30 cellular contexts compared by ENCODE assay signal in the genomic region with DNA sequence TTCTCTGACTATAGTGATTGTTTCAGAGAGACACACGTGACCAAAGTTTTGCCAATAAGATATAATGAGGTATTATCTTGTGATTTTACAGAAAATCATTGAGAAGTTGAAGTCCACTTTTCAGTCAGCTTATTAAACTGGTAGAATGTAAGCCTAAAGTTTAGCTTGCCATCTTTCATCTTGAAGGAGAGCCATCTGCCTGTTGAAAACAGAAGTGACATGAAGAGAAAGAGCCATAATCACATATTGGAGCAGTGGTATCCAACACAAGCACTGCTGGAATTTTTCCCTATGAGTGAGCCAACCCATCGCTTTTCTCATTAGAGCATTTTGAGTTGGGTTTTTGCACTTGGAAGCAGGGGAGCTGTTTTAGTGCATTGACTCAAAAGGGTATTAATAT.
A peak's percentile ranks its signal among the peaks of the same experiment; 100 is the strongest.
DNase-seq lines count a peak whose midpoint lies in the region; ATAC-seq, FAIRE-seq and TF ChIP-seq lines count a peak whose summit lies in the region.
"Had no signal": no experiment of that assay in that cellular context is flagged by ENCODE, and none has a peak within 500 bp of the region (broad histone marks: within the 10 kb centered on the region; RNA-seq: fewer than 3 reads in every experiment).

No MANE protein-coding gene starts in this region.

- CTCF ChIA-PET in A549 (lab: Yijun Ruan, JAX): no interaction called here

- no peak overlapping the region for H3K4me2 ChIP-seq in A549

- no peak for TF ChIP-seq EP300 in A549 (IDR thresholded peaks at IDR 0.05)

- H3K4me3 ChIP-seq in A549 (no peak overlapping the region), choroid plexus epithelial cell (ENCODE audit: low read depth, low read length) (no peak overlapping the region)
- H3K4me3 ChIP-seq: breast epithelium, K562, MG63, Peyer's patch, right atrium auricular region, testis had no signal

- POLR2A ChIA-PET in A549 (lab: Yijun Ruan, JAX): no interaction called here

- intact Hi-C loops in cardiac septum (cut with DNase I): no loop called here

- no peak for DNase-seq in A549 (ENCODE audit: low read depth in 1 of 2, low spot score in 1 of 2)
- DNase-seq in H4 (ENCODE audit: low spot score): peak; percentile 31
- peak; percentile 2 for DNase-seq in OCI-M1 (lab: John Stamatoyannopoulos, UW)
- peak; percentile 19 for DNase-seq in choroid plexus epithelial cell (ENCODE audit: low read depth)
- DNase-seq in A172 (ENCODE audit: low spot score): no peak
- DNase-seq in cardiac septum (ENCODE audit: low spot score): no peak
- DNase-seq in GM12891 (ENCODE audit: insufficient read length, low spot score): no peak
- DNase-seq: activated CD4-positive, alpha-beta T cell treated with anti-CD3 and anti-CD28 coated beads for 48 hours; activated CD8-positive, alpha-beta memory T cell treated with anti-CD3 and anti-CD28 coated beads for 24 hours; activated effector memory CD4-positive, alpha-beta T cell treated with Interleukin-2 at 50 U/mL for 16 hours; C1 segment of cervical spinal cord; Caco-2; cortex of kidney; effector memory CD4-positive, alpha-beta T cell; head of caudate nucleus; kidney; MG63; NCI-H1105 treated with DMSO at 0.1 percent for 48 hours; NCI-H1930; NCI-H510A treated with DMSO at 0.1 percent for 48 hours; Peyer's patch; posterior cingulate gyrus; SHP77 treated with DMSO at 0.1 percent for 48 hours; small intestine; stimulated activated naive CD4-positive, alpha-beta T cell; T1000; testis had no signal

- WGBS in A549 (ENCODE audit: missing lambda C conversion rate): 40% methylated on average over 2 of the region's 2 CpGs

- no peak for TF ChIP-seq RAD21 in A549 (conservative IDR thresholded peaks at IDR 0.05 in 1 of 2, IDR thresholded peaks at IDR 0.05 in 1 of 2)

- TF ChIP-seq CTCF in A549 (IDR thresholded peaks at IDR 0.05) (no peak), choroid plexus epithelial cell (conservative IDR thresholded peaks at IDR 0.05; ENCODE audit: low read depth, low read length) (no peak)

- ATAC-seq in A549: no peak
- ATAC-seq: K562 had no signal

- no peaks in the 10 kb centered on the region for H3K4me1 ChIP-seq in A549
- H3K4me1 ChIP-seq: breast epithelium, Caco-2, Peyer's patch, right atrium auricular region, testis had no signal

- FAIRE-seq in A549 (lab: Jason Lieb, UNC): peak; percentile 13
- FAIRE-seq in GM12891 (lab: Jason Lieb, UNC): no peak
- FAIRE-seq: K562, kidney, small intestine had no signal

- H3K27ac ChIP-seq in A549: no peak overlapping the region
- H3K27ac ChIP-seq: breast epithelium, Peyer's patch, right atrium auricular region, testis had no signal

- no peaks in the 10 kb centered on the region for H3K9me3 ChIP-seq in A549
- H3K9me3 ChIP-seq: Caco-2, MG63, Peyer's patch, right atrium auricular region, testis had no signal

- TF ChIP-seq POLR2A in A549 (IDR thresholded peaks at IDR 0.05; ENCODE audit: low read length) (no peak), GM12891 (IDR thresholded peaks at IDR 0.05; ENCODE audit: low read depth, low read length) (no peak)

TF ChIP-seq in A549, 52 proteins besides CTCF, POLR2A, EP300 and RAD21 (continues in another document):
- TF ChIP-seq, protein P1, sequence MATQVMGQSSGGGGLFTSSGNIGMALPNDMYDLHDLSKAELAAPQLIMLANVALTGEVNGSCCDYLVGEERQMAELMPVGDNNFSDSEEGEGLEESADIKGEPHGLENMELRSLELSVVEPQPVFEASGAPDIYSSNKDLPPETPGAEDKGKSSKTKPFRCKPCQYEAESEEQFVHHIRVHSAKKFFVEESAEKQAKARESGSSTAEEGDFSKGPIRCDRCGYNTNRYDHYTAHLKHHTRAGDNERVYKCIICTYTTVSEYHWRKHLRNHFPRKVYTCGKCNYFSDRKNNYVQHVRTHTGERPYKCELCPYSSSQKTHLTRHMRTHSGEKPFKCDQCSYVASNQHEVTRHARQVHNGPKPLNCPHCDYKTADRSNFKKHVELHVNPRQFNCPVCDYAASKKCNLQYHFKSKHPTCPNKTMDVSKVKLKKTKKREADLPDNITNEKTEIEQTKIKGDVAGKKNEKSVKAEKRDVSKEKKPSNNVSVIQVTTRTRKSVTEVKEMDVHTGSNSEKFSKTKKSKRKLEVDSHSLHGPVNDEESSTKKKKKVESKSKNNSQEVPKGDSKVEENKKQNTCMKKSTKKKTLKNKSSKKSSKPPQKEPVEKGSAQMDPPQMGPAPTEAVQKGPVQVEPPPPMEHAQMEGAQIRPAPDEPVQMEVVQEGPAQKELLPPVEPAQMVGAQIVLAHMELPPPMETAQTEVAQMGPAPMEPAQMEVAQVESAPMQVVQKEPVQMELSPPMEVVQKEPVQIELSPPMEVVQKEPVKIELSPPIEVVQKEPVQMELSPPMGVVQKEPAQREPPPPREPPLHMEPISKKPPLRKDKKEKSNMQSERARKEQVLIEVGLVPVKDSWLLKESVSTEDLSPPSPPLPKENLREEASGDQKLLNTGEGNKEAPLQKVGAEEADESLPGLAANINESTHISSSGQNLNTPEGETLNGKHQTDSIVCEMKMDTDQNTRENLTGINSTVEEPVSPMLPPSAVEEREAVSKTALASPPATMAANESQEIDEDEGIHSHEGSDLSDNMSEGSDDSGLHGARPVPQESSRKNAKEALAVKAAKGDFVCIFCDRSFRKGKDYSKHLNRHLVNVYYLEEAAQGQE (IDR thresholded peaks at IDR 0.05): no peak
- TF ChIP-seq, protein P2, sequence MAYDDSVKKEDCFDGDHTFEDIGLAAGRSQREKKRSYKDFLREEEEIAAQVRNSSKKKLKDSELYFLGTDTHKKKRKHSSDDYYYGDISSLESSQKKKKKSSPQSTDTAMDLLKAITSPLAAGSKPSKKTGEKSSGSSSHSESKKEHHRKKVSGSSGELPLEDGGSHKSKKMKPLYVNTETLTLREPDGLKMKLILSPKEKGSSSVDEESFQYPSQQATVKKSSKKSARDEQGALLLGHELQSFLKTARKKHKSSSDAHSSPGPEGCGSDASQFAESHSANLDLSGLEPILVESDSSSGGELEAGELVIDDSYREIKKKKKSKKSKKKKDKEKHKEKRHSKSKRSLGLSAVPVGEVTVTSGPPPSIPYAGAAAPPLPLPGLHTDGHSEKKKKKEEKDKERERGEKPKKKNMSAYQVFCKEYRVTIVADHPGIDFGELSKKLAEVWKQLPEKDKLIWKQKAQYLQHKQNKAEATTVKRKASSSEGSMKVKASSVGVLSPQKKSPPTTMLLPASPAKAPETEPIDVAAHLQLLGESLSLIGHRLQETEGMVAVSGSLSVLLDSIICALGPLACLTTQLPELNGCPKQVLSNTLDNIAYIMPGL (CRISPR knock-in tag; IDR thresholded peaks at IDR 0.05; ENCODE audit: borderline replicate concordance): no peak
- TF ChIP-seq EHF (CRISPR knock-in tag; IDR thresholded peaks at IDR 0.05) (no peak), SMC3 (IDR thresholded peaks at IDR 0.05) (no peak), RCOR1 (IDR thresholded peaks at IDR 0.05; ENCODE audit: low read depth, low read length) (no peak), ZSCAN20 (CRISPR knock-in tag; IDR thresholded peaks at IDR 0.05) (no peak), MAFK (IDR thresholded peaks at IDR 0.05; ENCODE audit: partially characterized antibody) (no peak), ESRRA (IDR thresholded peaks at IDR 0.05; ENCODE audit: borderline replicate concordance, low read length) (no peak)

TF ChIP-seq in GM12891, 5 proteins besides CTCF, POLR2A, EP300 and RAD21:
- TF ChIP-seq SPI1 (IDR thresholded peaks at IDR 0.05; ENCODE audit: low read depth, low read length) (no peak), POLR2AphosphoS5 (IDR thresholded peaks at IDR 0.05; ENCODE audit: low read depth, low read length) (no peak)

Comparison
In these comparisons a context has a peak if more than half of its experiments do, and no peak if none do; other contexts are left out.
1. DNase-seq: peak in H4 (single experiment), OCI-M1 (single experiment) and choroid plexus epithelial cell (single experiment); none in A549 (0 of 2), A172 (single experiment), cardiac septum (single experiment) and GM12891 (single experiment).